12 cellular contexts compared by ENCODE assay signal in genomic region chr10:105953056-105953455, GRCh38.
"Had no signal": no experiment of that assay in that cellular context is flagged by ENCODE, and none has a peak within 500 bp of the region (broad histone marks: within the 10 kb centered on the region; RNA-seq: fewer than 3 reads in every experiment).

No MANE protein-coding gene starts in this region.

- H3K9me3 ChIP-seq: upper lobe of left lung had no signal

- ATAC-seq: natural killer cell treated with Interleukin-12 subunit alpha and Interleukin-12 subunit beta and Interleukin-15 and Interleukin-18, amount 100 ng/mL, for 72 hours; SK-N-SH treated with all-trans-retinoic acid at 6 μM for 48 hours had no signal

- H3K27ac ChIP-seq: skin epidermis had no signal

- H3K36me3 ChIP-seq: upper lobe of left lung had no signal

- H3K4me3 ChIP-seq: lung, skin epidermis, upper lobe of left lung had no signal

- DNase-seq: activated B cell treated with CpG ODN at 0.5 μM for 24 hours; activated CD4-positive, alpha-beta T cell treated with anti-CD3 and anti-CD28 coated beads, Interleukin-2, amount 10 ng/mL, durations not matched to agents 24 days and 14 days; activated naive CD4-positive, alpha-beta T cell treated with anti-CD3 and anti-CD28 coated beads, Interleukin-2, amount 10 ng/mL, durations not matched to agents 7 days and 5 days; central memory CD4-positive, alpha-beta T cell; cortex of kidney; effector CD8-positive, alpha-beta T cell; kidney glomerular epithelial cell; upper lobe of left lung had no signal

- H3K27me3 ChIP-seq: upper lobe of left lung had no signal
